11 cellular contexts compared by ENCODE assay signal in genomic region chr19:12954150-12954962, GRCh38. TPM values are rescaled to one million over a fixed set of nuclear protein-coding genes. Genes with fewer than 3 reads are reported as not detected.
A peak's percentile ranks its signal among the peaks of the same experiment; 100 is the strongest.
DNase-seq lines count a peak whose midpoint lies in the region; ATAC-seq, FAIRE-seq and TF ChIP-seq lines count a peak whose summit lies in the region.
"Had no signal": no experiment of that assay in that cellular context is flagged by ENCODE, and none has a peak within 500 bp of the region (broad histone marks: within the 10 kb centered on the region; RNA-seq: fewer than 3 reads in every experiment).

No MANE protein-coding gene starts in this region.

- peak overlapping the region; percentile 10 to 91 (median 72) for H3K27ac Mint-ChIP-seq in CD4-positive, alpha-beta memory T cell
- peak overlapping the region; percentile 95 to 97 (median 96) for H3K27ac Mint-ChIP-seq in IgD-negative memory B cell

- TF ChIP-seq EP300 in K562 (IDR thresholded peaks at IDR 0.05; ENCODE audit: low read length) (no peak), upper lobe of left lung (IDR thresholded peaks at IDR 0.05) (no peak)

- peaks cover 11% of the 10 kb centered on the region for H3K79me1 ChIP-seq in neuronal stem cell (ENCODE audit: low read depth, low read length)

- ATAC-seq in K562 (no peak), HG02840 (IDR thresholded peaks at IDR 0.05; ENCODE audit: low FRiP score, unreplicated experiment) (no peak), upper lobe of left lung (ENCODE audit: low FRiP score in 2 of 2) (no peak)

- no peak overlapping the region for H3K23ac ChIP-seq in neuronal stem cell (ENCODE audit: low read depth, low read length, poor library complexity)

- no peaks in the 10 kb centered on the region for H3K9me1 ChIP-seq in K562 (ENCODE audit: control insufficient read depth, insufficient read depth, low read length)

- H3K4me1 ChIP-seq in CD4-positive, alpha-beta memory T cell (ENCODE audit: insufficient read depth, low read length), result peaks cover 28% of the 10 kb centered on the region
- H3K4me1 ChIP-seq in K562 (replicated peaks in 1 of 2; ENCODE audit: control insufficient read depth in 2 of 2, insufficient read depth in 2 of 2, low read length in 2 of 2) (peaks cover 0 to 39% of the 10 kb centered on the region in 2 experiments; a peak in 3 of 5 replicates), neuronal stem cell (ENCODE audit: control insufficient read depth in 2 of 2, insufficient read depth in 1 of 2, low read depth in 1 of 2, low read length in 2 of 2) (no peaks in the 10 kb centered on the region), testis (peaks cover 19% of the 10 kb centered on the region), upper lobe of left lung (peaks cover 29 to 50% (median 42%) of the 10 kb centered on the region in 4 donors)

- WGBS in K562 (ENCODE audit: insufficient coverage, low coverage, missing lambda C conversion rate), result 77% methylated on average over 5 of the region's 11 CpGs
- WGBS in neuronal stem cell (ENCODE audit: extremely low coverage in 2 of 2, insufficient read length in 2 of 2, insufficient replicate concordance in 1 of 2), 2 donors, result no CpG with 5 or more reads among the region's 11 CpGs
- WGBS in testis, 2 donors, result 57 to 85% methylated on average over 10 to 11 of the region's 11 CpGs
- 57 to 67% methylated on average over 9 to 11 of the region's 11 CpGs for WGBS in upper lobe of left lung, 2 donors

- H3K9ac ChIP-seq in K562 (ENCODE audit: insufficient read depth in 1 of 2, low read depth in 2 of 2, low read length in 2 of 2) (peak overlapping the region in 1 of 2 experiments; percentile 56; a peak in 2 of 4 replicates), neuronal stem cell (ENCODE audit: low read depth, low read length, poor library complexity) (no peak overlapping the region)

- TF ChIP-seq CTCF in K562 (IDR thresholded peaks at IDR 0.05 in 2 of 3, conservative IDR thresholded peaks at IDR 0.05 in 1 of 3; ENCODE audit: insufficient read depth in 2 of 3, low read depth in 1 of 3, low read length in 3 of 3) (no peak), testis (IDR thresholded peaks at IDR 0.05) (no peak), upper lobe of left lung (IDR thresholded peaks at IDR 0.05) (no peak)

- peak overlapping the region; percentile 8 for H3K27ac ChIP-seq in CD4-positive, alpha-beta memory T cell (ENCODE audit: low read depth, low read length)
- H3K27ac ChIP-seq in K562 (ENCODE audit: extremely low read depth, low read depth, low read length) (peak overlapping the region; percentile 4; the same call in 1 of the 3 replicates), neuronal stem cell (replicated peaks; ENCODE audit: low read length) (no peak overlapping the region), testis (no peak overlapping the region), upper lobe of left lung (peak overlapping the region in 2 of 4 donors; percentile 19 to 24)

- TF ChIP-seq POLR2A in K562 (conservative IDR thresholded peaks at IDR 0.05), result peak; percentile 25; the same call in 1 of the 2 replicates
- TF ChIP-seq POLR2A in testis (IDR thresholded peaks at IDR 0.05), result no peak
- TF ChIP-seq POLR2A in upper lobe of left lung (IDR thresholded peaks at IDR 0.05), result no peak

- H3K4ac ChIP-seq in neuronal stem cell (ENCODE audit: low read length), result no peak overlapping the region

- H2AFZ ChIP-seq in K562 (ENCODE audit: low read depth, low read length) (no peak overlapping the region), neuronal stem cell (ENCODE audit: low read length) (no peak overlapping the region)

- H3K9me3 ChIP-seq in CD4-positive, alpha-beta memory T cell (ENCODE audit: control insufficient read depth in 1 of 2, low read length in 2 of 2), result no peaks in the 10 kb centered on the region
- H3K9me3 ChIP-seq in K562 (replicated peaks; ENCODE audit: control insufficient read depth, insufficient read depth, low read depth, low read length), result no peaks in the 10 kb centered on the region
- H3K9me3 ChIP-seq in neuronal stem cell (replicated peaks in 1 of 2; ENCODE audit: control insufficient read depth in 2 of 2, insufficient read depth in 1 of 2, low read depth in 1 of 2, low read length in 2 of 2), result no peaks in the 10 kb centered on the region
- H3K9me3 ChIP-seq in testis, result no peaks in the 10 kb centered on the region
- no peaks in the 10 kb centered on the region for H3K9me3 ChIP-seq in upper lobe of left lung

- peaks cover 54% of the 10 kb centered on the region for H3K79me2 ChIP-seq in K562 (ENCODE audit: control insufficient read depth, insufficient read depth, low read length)

- TF ChIP-seq RAD21 in K562 (CRISPR knock-in tag; conservative IDR thresholded peaks at IDR 0.05 in 1 of 2, IDR thresholded peaks at IDR 0.05 in 1 of 2), result no peak

- no peak overlapping the region for H3K4me3 ChIP-seq in CD4-positive, alpha-beta memory T cell (ENCODE audit: low read length in 2 of 2)
- H3K4me3 ChIP-seq in K562, result no peak overlapping the region
- H3K4me3 ChIP-seq in neuronal stem cell (ENCODE audit: low read length in 2 of 2), result no peak overlapping the region
- no peak overlapping the region for H3K4me3 ChIP-seq in testis
- no peak overlapping the region for H3K4me3 ChIP-seq in upper lobe of left lung

- H3K27me3 Mint-ChIP-seq in CD4-positive, alpha-beta memory T cell, result no peaks in the 10 kb centered on the region
- H3K27me3 Mint-ChIP-seq in IgD-negative memory B cell, result no peaks in the 10 kb centered on the region

- H3K36me3 Mint-ChIP-seq in CD4-positive, alpha-beta memory T cell, result peaks cover 24 to 54% of the 10 kb centered on the region in 2 donors
- H3K36me3 Mint-ChIP-seq in IgD-negative memory B cell, result peaks cover 6% of the 10 kb centered on the region

- peak overlapping the region; percentile 43 for H2BK5ac ChIP-seq in neuronal stem cell (ENCODE audit: low read length)

- H3K9me3 Mint-ChIP-seq in CD4-positive, alpha-beta memory T cell, result no peaks in the 10 kb centered on the region
- no peaks in the 10 kb centered on the region for H3K9me3 Mint-ChIP-seq in IgD-negative memory B cell

- H2AK5ac ChIP-seq in neuronal stem cell (ENCODE audit: low read depth, low read length), result no peak overlapping the region

- peaks cover 20% of the 10 kb centered on the region for H3K36me3 ChIP-seq in CD4-positive, alpha-beta memory T cell (ENCODE audit: insufficient read depth, low read length)
- H3K36me3 ChIP-seq in K562 (ENCODE audit: control insufficient read depth, insufficient read depth, low read length), result peaks cover 61% of the 10 kb centered on the region; the same call in 2 of the 3 replicates
- H3K36me3 ChIP-seq in neuronal stem cell (replicated peaks in 1 of 2; ENCODE audit: control insufficient read depth in 2 of 2, insufficient read depth in 2 of 2, low read length in 2 of 2), result peaks cover 33 to 65% of the 10 kb centered on the region in 2 donors
- no peaks in the 10 kb centered on the region for H3K36me3 ChIP-seq in testis (ENCODE audit: low read depth, missing control alignments)
- H3K36me3 ChIP-seq in upper lobe of left lung, result peaks cover 16 to 56% (median 50%) of the 10 kb centered on the region in 4 donors

- H2BK15ac ChIP-seq in neuronal stem cell (ENCODE audit: low read length), result no peak overlapping the region

- H3K4me2 ChIP-seq in K562 (ENCODE audit: insufficient read depth, low read length) (no peak overlapping the region), neuronal stem cell (ENCODE audit: insufficient read depth, low read length, poor library complexity, severe bottlenecking) (no peak overlapping the region)

- intact Hi-C loops in CD4-positive, alpha-beta memory T cell (cut with micrococcal nuclease), result no loop called here
- intact Hi-C loops in K562 (cut with micrococcal nuclease), result no loop called here
- intact Hi-C loops in testis (cut with DNase I; ENCODE audit: low total_unique reads), result no loop called here

- H4K20me1 ChIP-seq in K562 (replicated peaks; ENCODE audit: control insufficient read depth, insufficient read depth, low read length), result no peaks in the 10 kb centered on the region; the same call in 1 of the 2 replicates

- no peak overlapping the region for H4K91ac ChIP-seq in neuronal stem cell (ENCODE audit: low read depth, low read length, poor library complexity)

- H2BK120ac ChIP-seq in neuronal stem cell (ENCODE audit: low read depth, low read length), result no peak overlapping the region

- no peak overlapping the region for H3K18ac ChIP-seq in neuronal stem cell (ENCODE audit: low read length)

- no peaks in the 10 kb centered on the region for H3K27me3 ChIP-seq in CD4-positive, alpha-beta memory T cell (ENCODE audit: insufficient read depth, low read length)
- H3K27me3 ChIP-seq in K562 (ENCODE audit: control insufficient read depth in 2 of 2, insufficient read depth in 2 of 2, low read length in 2 of 2), result no peaks in the 10 kb centered on the region
- H3K27me3 ChIP-seq in neuronal stem cell (ENCODE audit: control insufficient read depth in 3 of 3, insufficient read depth in 3 of 3, low read depth in 1 of 3, low read length in 3 of 3), result no peaks in the 10 kb centered on the region
- no peaks in the 10 kb centered on the region for H3K27me3 ChIP-seq in testis
- H3K27me3 ChIP-seq in upper lobe of left lung, result no peaks in the 10 kb centered on the region

- H3K14ac ChIP-seq in neuronal stem cell (ENCODE audit: low read length), result no peak overlapping the region

- no peak overlapping the region for H4K8ac ChIP-seq in neuronal stem cell (ENCODE audit: low read depth, low read length)

- no peak for DNase-seq in CD4-positive, alpha-beta memory T cell
- no peak for DNase-seq in K562 (ENCODE audit: extremely low read depth in 1 of 4, low spot score in 3 of 4)
- DNase-seq in neuronal stem cell (ENCODE audit: low spot score), result no peak
- DNase-seq in NCI-H2227 (lab: John Stamatoyannopoulos, UW; ENCODE audit: unreplicated experiment), result no peak
- DNase-seq in testis, result no peak
- DNase-seq in upper lobe of left lung, result no peak
- DNase-seq: midbrain; stimulated activated CD8-positive, alpha-beta memory T cell treated with anti-CD3 and anti-CD28 coated beads, Interleukin-4, amount 100 ng/mL, for 48 hours had no signal

- no TSS peak for BruUV-seq in K562 (replicated peaks; lab: Mats Ljungman, UMichigan)

- no peak for FAIRE-seq in K562 (lab: Jason Lieb, UNC)
- FAIRE-seq: endometrium had no signal

- CTCF ChIA-PET in CD4-positive, alpha-beta memory T cell (lab: Charles Lee; ENCODE audit: partially characterized antibody), result interaction anchor here (1.1 to 4.3 kb wide), 3 partner anchors 10 to 23 kb away, joined by 3 to 35 read pairs (median 3); no protein-coding TSS in a partner anchor
- CTCF ChIA-PET in K562 (lab: Yijun Ruan, JAX; ENCODE audit: low intra/inter-chr PET ratio), result no interaction called here

- peaks cover 14 to 28% (median 21%) of the 10 kb centered on the region in 4 donors for H3K4me1 Mint-ChIP-seq in CD4-positive, alpha-beta memory T cell
- peaks cover 6 to 23% (median 13%) of the 10 kb centered on the region in 3 donors for H3K4me1 Mint-ChIP-seq in IgD-negative memory B cell

- POLR2A ChIA-PET in CD4-positive, alpha-beta memory T cell (lab: Charles Lee; ENCODE audit: partially characterized antibody), result interaction anchor here (0.7 to 2.1 kb wide), 6 partner anchors 11 to 69 kb away, joined by 3 to 8 read pairs (median 4); partner anchors contain the start of gene FARSA
- POLR2A ChIA-PET in K562 (lab: Yijun Ruan, JAX), result interaction anchor here (0.6 to 3.7 kb wide), 12 partner anchors 8 to 209 kb away, joined by 3 to 18 read pairs (median 4); partner anchors contain the start of genes DAND5, GCDH, KLF1 and RAD23A

- in situ Hi-C loops in K562 (cut with MboI), result no loop called here

- H3K4me3 Mint-ChIP-seq in CD4-positive, alpha-beta memory T cell, result peak overlapping the region in 3 of 8 donors; percentile 15 to 46 (median 38)
- peak overlapping the region; percentile 44 to 97 (median 78) for H3K4me3 Mint-ChIP-seq in IgD-negative memory B cell

- H2BK12ac ChIP-seq in neuronal stem cell (ENCODE audit: low read length), result no peak overlapping the region

RNA-seq across cellular contexts. Expression of gene GADD45GIP1, which starts 2.7 kb away (rescaled TPM):
- 10 to 100 TPM; 14.7 to 17.9 TPM for total RNA-seq in CD4-positive, alpha-beta memory T cell
- polyA plus RNA-seq in CD4-positive, alpha-beta memory T cell, result 10 to 100 TPM; 61.0 to 65.1 TPM
- polyA plus RNA-seq in IgD-negative memory B cell (84.1 TPM), K562 (2011; rRNA removed) (29.2 and 30.4 TPM in 2 replicates), K562 (2014; fragmentation: Illumina TruSeq; extraction: Trizol) (11.5 and 20.3 TPM in 2 replicates), K562 (2014; fragmentation: Nextera tagmentation; extraction: Ambion mirVana) (1 to 10 TPM; 5.1 to 6.8 TPM), K562 (2014; rRNA removed) (114 and 122 TPM in 2 replicates), testis (ENCODE audit: insufficient read depth, low read depth, low replicate concordance) (21.6 TPM)
- total RNA-seq in K562 (2011; cell fraction: chromatin; rRNA removed; ENCODE audit: low replicate concordance), result 2.1 and 5.5 TPM in 2 replicates
- total RNA-seq in K562 (2011; cell fraction: nucleolus; rRNA removed), result 10.1 and 11.0 TPM in 2 replicates
- 7.2 TPM in 2 replicates for total RNA-seq in K562 (2011; cell fraction: nucleoplasm; rRNA removed)
- total RNA-seq in K562 (2014; rRNA removed) (143 and 161 TPM in 2 replicates), K562 (2014; rRNA removed; fragmentation: Illumina TruSeq; extraction: Trizol) (9.1 and 12.9 TPM in 2 replicates), K562 (2015; rRNA removed; fragmentation: Illumina TruSeq; extraction: Trizol) (39.5 and 40.1 TPM in 2 replicates), K562 (2021) (47.3 and 48.8 TPM in 2 replicates), testis (10 to 100 TPM; 32.2 to 39.8 TPM), upper lobe of left lung (10 to 100 TPM; 15.3 to 43.8 (median 26.6) TPM)
- polyA plus RNA-seq in K562 (2011; cell fraction: cytosol; rRNA removed), result 29.3 and 72.0 TPM in 2 replicates
- 15.3 and 17.2 TPM in 2 replicates for polyA plus RNA-seq in K562 (2011; cell fraction: nucleus; rRNA removed)
- 35.2 and 43.7 TPM in 2 replicates for polyA plus RNA-seq in K562 (2012)
- 4.2 and 6.1 TPM in 2 replicates for polyA minus RNA-seq in K562 (2011; rRNA and poly(A)+ RNA removed)
- 9.9 and 13.6 TPM in 2 replicates for polyA minus RNA-seq in K562 (2011; cell fraction: cytosol; rRNA and poly(A)+ RNA removed)
- polyA minus RNA-seq in K562 (2011; cell fraction: nucleus; rRNA and poly(A)+ RNA removed), result 4.6 and 5.3 TPM in 2 replicates
- 34.0 TPM for polyA plus RNA-seq in neuronal stem cell (2013, experiment 1 of 2)
- 31.8 TPM for polyA plus RNA-seq in neuronal stem cell (2013, experiment 2 of 2)

RNA-seq across cellular contexts. Expression of gene RAD23A, which starts 8.7 kb away (rescaled TPM):
- 10 to 100 TPM; 88.6 to 98.4 TPM for total RNA-seq in CD4-positive, alpha-beta memory T cell
- polyA plus RNA-seq in CD4-positive, alpha-beta memory T cell, result 100 to 1,000 TPM in 1 of 2 donors, 10 to 100 TPM in 1; 77.0 to 105 TPM
- polyA plus RNA-seq in IgD-negative memory B cell, result 132 TPM
- 62.5 and 156 TPM in 2 replicates for total RNA-seq in K562 (2011; cell fraction: chromatin; rRNA removed; ENCODE audit: low replicate concordance)
- 117 and 120 TPM in 2 replicates for total RNA-seq in K562 (2011; cell fraction: nucleolus; rRNA removed)
- 89.2 and 96.1 TPM in 2 replicates for total RNA-seq in K562 (2011; cell fraction: nucleoplasm; rRNA removed)
- total RNA-seq in K562 (2014; rRNA removed), result 181 and 279 TPM in 2 replicates
- total RNA-seq in K562 (2014; rRNA removed; fragmentation: Illumina TruSeq; extraction: Trizol), result 47.8 and 56.5 TPM in 2 replicates
- total RNA-seq in K562 (2015; rRNA removed; fragmentation: Illumina TruSeq; extraction: Trizol), result 102 and 103 TPM in 2 replicates
- 143 and 155 TPM in 2 replicates for total RNA-seq in K562 (2021)
- 44.1 and 61.2 TPM in 2 replicates for polyA plus RNA-seq in K562 (2011; rRNA removed)
- polyA plus RNA-seq in K562 (2011; cell fraction: cytosol; rRNA removed), result 93.6 and 155 TPM in 2 replicates
- 108 and 152 TPM in 2 replicates for polyA plus RNA-seq in K562 (2011; cell fraction: nucleus; rRNA removed)
- 184 and 224 TPM in 2 replicates for polyA plus RNA-seq in K562 (2012)
- 179 and 212 TPM in 2 replicates for polyA plus RNA-seq in K562 (2014; fragmentation: Illumina TruSeq; extraction: Trizol)
- 10 to 100 TPM in 1 of 2 experiments, 1 to 10 TPM in 1; 9.5 to 40.4 TPM for polyA plus RNA-seq in K562 (2014; fragmentation: Nextera tagmentation; extraction: Ambion mirVana)
- polyA plus RNA-seq in K562 (2014; rRNA removed), result 101 and 127 TPM in 2 replicates
- polyA minus RNA-seq in K562 (2011; rRNA and poly(A)+ RNA removed), result 33.9 and 34.4 TPM in 2 replicates
- polyA minus RNA-seq in K562 (2011; cell fraction: cytosol; rRNA and poly(A)+ RNA removed), result 98.0 and 181 TPM in 2 replicates
- 31.2 and 37.4 TPM in 2 replicates for polyA minus RNA-seq in K562 (2011; cell fraction: nucleus; rRNA and poly(A)+ RNA removed)
- 115 TPM for polyA plus RNA-seq in neuronal stem cell (2013, experiment 1 of 2)
- polyA plus RNA-seq in neuronal stem cell (2013, experiment 2 of 2), result 115 TPM
- total RNA-seq in testis, result 100 to 1,000 TPM; 114 to 136 TPM
- 174 TPM for polyA plus RNA-seq in testis (ENCODE audit: insufficient read depth, low read depth, low replicate concordance)
- 100 to 1,000 TPM in 3 of 6 donors, 10 to 100 TPM in 3; 69.1 to 115 (median 98.8) TPM for total RNA-seq in upper lobe of left lung

RNA-seq across cellular contexts. Expression of gene DAND5, which starts 15.0 kb away (rescaled TPM):
- not detected for total RNA-seq in CD4-positive, alpha-beta memory T cell
- not detected for polyA plus RNA-seq in CD4-positive, alpha-beta memory T cell
- not detected for polyA plus RNA-seq in IgD-negative memory B cell
- total RNA-seq in K562 (2011; cell fraction: chromatin; rRNA removed; ENCODE audit: low replicate concordance), result 2.2 and 4.9 TPM in 2 replicates
- total RNA-seq in K562 (2011; cell fraction: nucleolus; rRNA removed), result 2.3 and 2.4 TPM in 2 replicates
- 2.3 and 3.3 TPM in 2 replicates for total RNA-seq in K562 (2011; cell fraction: nucleoplasm; rRNA removed)
- 0.27 and 0.82 TPM in 2 replicates for total RNA-seq in K562 (2014; rRNA removed)
- total RNA-seq in K562 (2014; rRNA removed; fragmentation: Illumina TruSeq; extraction: Trizol), result 0.38 and 0.40 TPM in 2 replicates
- 0.22 and 0.23 TPM in 2 replicates for total RNA-seq in K562 (2015; rRNA removed; fragmentation: Illumina TruSeq; extraction: Trizol)
- total RNA-seq in K562 (2021), result 0.74 and 0.78 TPM in 2 replicates
- 0.60 and 0.89 TPM in 2 replicates for polyA plus RNA-seq in K562 (2011; rRNA removed)
- polyA plus RNA-seq in K562 (2011; cell fraction: cytosol; rRNA removed), result 0.71 and 0.72 TPM in 2 replicates
- 1.9 and 3.0 TPM in 2 replicates for polyA plus RNA-seq in K562 (2011; cell fraction: nucleus; rRNA removed)
- polyA plus RNA-seq in K562 (2012), result 0.43 and 0.97 TPM in 2 replicates
- 0.71 and 0.83 TPM in 2 replicates for polyA plus RNA-seq in K562 (2014; fragmentation: Illumina TruSeq; extraction: Trizol)
- polyA plus RNA-seq in K562 (2014; fragmentation: Nextera tagmentation; extraction: Ambion mirVana), result under 1 TPM; 0.42 to 0.63 TPM
- polyA plus RNA-seq in K562 (2014; rRNA removed), result 0.50 and 0.66 TPM in 2 replicates
- 0.18 and 0.28 TPM in 2 replicates for polyA minus RNA-seq in K562 (2011; rRNA and poly(A)+ RNA removed)
- polyA minus RNA-seq in K562 (2011; cell fraction: cytosol; rRNA and poly(A)+ RNA removed), result 0.48 TPM in 1 of 2 replicates, not detected in the other
- 0.33 TPM in 1 of 2 replicates, not detected in the other for polyA minus RNA-seq in K562 (2011; cell fraction: nucleus; rRNA and poly(A)+ RNA removed)
- 0.03 TPM for polyA plus RNA-seq in neuronal stem cell (2013, experiment 1 of 2)
- polyA plus RNA-seq in neuronal stem cell (2013, experiment 2 of 2), result 0.03 TPM
- 1 to 10 TPM; 1.4 to 2.8 TPM for total RNA-seq in testis
- 0.16 TPM for polyA plus RNA-seq in testis (ENCODE audit: insufficient read depth, low read depth, low replicate concordance)
- not detected for total RNA-seq in upper lobe of left lung

RNA-seq across cellular contexts. Expression of gene CALR, which starts 15.9 kb away (rescaled TPM):
- 100 to 1,000 TPM; 484 to 499 TPM for total RNA-seq in CD4-positive, alpha-beta memory T cell
- polyA plus RNA-seq in CD4-positive, alpha-beta memory T cell, result 100 to 1,000 TPM in 1 of 2 donors, 10 to 100 TPM in 1; 87.5 to 151 TPM
- polyA plus RNA-seq in IgD-negative memory B cell, result 158 TPM
- 1,154 and 1,519 TPM in 2 replicates for total RNA-seq in K562 (2011; cell fraction: chromatin; rRNA removed; ENCODE audit: low replicate concordance)
- 2,017 and 2,086 TPM in 2 replicates for total RNA-seq in K562 (2011; cell fraction: nucleolus; rRNA removed)
- 1,334 and 1,801 TPM in 2 replicates for total RNA-seq in K562 (2011; cell fraction: nucleoplasm; rRNA removed)
- 673 and 912 TPM in 2 replicates for total RNA-seq in K562 (2014; rRNA removed)
- 473 and 509 TPM in 2 replicates for total RNA-seq in K562 (2014; rRNA removed; fragmentation: Illumina TruSeq; extraction: Trizol)
- total RNA-seq in K562 (2015; rRNA removed; fragmentation: Illumina TruSeq; extraction: Trizol), result 794 and 811 TPM in 2 replicates
- 730 and 790 TPM in 2 replicates for total RNA-seq in K562 (2021)
- 628 and 644 TPM in 2 replicates for polyA plus RNA-seq in K562 (2011; rRNA removed)
- polyA plus RNA-seq in K562 (2011; cell fraction: cytosol; rRNA removed), result 488 and 529 TPM in 2 replicates
- 369 and 585 TPM in 2 replicates for polyA plus RNA-seq in K562 (2011; cell fraction: nucleus; rRNA removed)
- 684 and 846 TPM in 2 replicates for polyA plus RNA-seq in K562 (2012)
- polyA plus RNA-seq in K562 (2014; fragmentation: Illumina TruSeq; extraction: Trizol), result 643 and 731 TPM in 2 replicates
- 100 to 1,000 TPM; 126 to 147 TPM for polyA plus RNA-seq in K562 (2014; fragmentation: Nextera tagmentation; extraction: Ambion mirVana)
- polyA plus RNA-seq in K562 (2014; rRNA removed), result 642 and 658 TPM in 2 replicates
- polyA minus RNA-seq in K562 (2011; rRNA and poly(A)+ RNA removed), result 673 and 889 TPM in 2 replicates
- 377 and 404 TPM in 2 replicates for polyA minus RNA-seq in K562 (2011; cell fraction: cytosol; rRNA and poly(A)+ RNA removed)
- 138 and 244 TPM in 2 replicates for polyA minus RNA-seq in K562 (2011; cell fraction: nucleus; rRNA and poly(A)+ RNA removed)
- 336 TPM for polyA plus RNA-seq in neuronal stem cell (2013, experiment 1 of 2)
- 330 TPM for polyA plus RNA-seq in neuronal stem cell (2013, experiment 2 of 2)
- total RNA-seq in testis, result 100 to 1,000 TPM; 389 to 467 TPM
- polyA plus RNA-seq in testis (ENCODE audit: insufficient read depth, low read depth, low replicate concordance), result 538 TPM
- 1,000 to 10,000 TPM in 1 of 6 donors, 100 to 1,000 TPM in 5; 171 to 1,351 (median 423) TPM for total RNA-seq in upper lobe of left lung

RNA-seq across cellular contexts. Expression of gene FARSA, which starts 20.8 kb away (rescaled TPM):
- total RNA-seq in CD4-positive, alpha-beta memory T cell, result 10 to 100 TPM; 53.8 to 59.1 TPM
- polyA plus RNA-seq in CD4-positive, alpha-beta memory T cell, result 10 to 100 TPM; 63.2 to 68.1 TPM
- 56.8 TPM for polyA plus RNA-seq in IgD-negative memory B cell
- total RNA-seq in K562 (2011; cell fraction: chromatin; rRNA removed; ENCODE audit: low replicate concordance), result 40.0 and 119 TPM in 2 replicates
- 123 and 134 TPM in 2 replicates for total RNA-seq in K562 (2011; cell fraction: nucleolus; rRNA removed)
- total RNA-seq in K562 (2011; cell fraction: nucleoplasm; rRNA removed), result 41.9 and 67.4 TPM in 2 replicates
- total RNA-seq in K562 (2014; rRNA removed), result 186 and 188 TPM in 2 replicates
- total RNA-seq in K562 (2014; rRNA removed; fragmentation: Illumina TruSeq; extraction: Trizol), result 23.7 and 36.8 TPM in 2 replicates
- 89.6 and 102 TPM in 2 replicates for total RNA-seq in K562 (2015; rRNA removed; fragmentation: Illumina TruSeq; extraction: Trizol)
- total RNA-seq in K562 (2021), result 237 TPM in 2 replicates
- 25.2 and 39.6 TPM in 2 replicates for polyA plus RNA-seq in K562 (2011; rRNA removed)
- polyA plus RNA-seq in K562 (2011; cell fraction: cytosol; rRNA removed), result 37.9 and 94.3 TPM in 2 replicates
- 112 and 187 TPM in 2 replicates for polyA plus RNA-seq in K562 (2011; cell fraction: nucleus; rRNA removed)
- 137 and 208 TPM in 2 replicates for polyA plus RNA-seq in K562 (2012)
- polyA plus RNA-seq in K562 (2014; fragmentation: Illumina TruSeq; extraction: Trizol), result 173 and 186 TPM in 2 replicates
- polyA plus RNA-seq in K562 (2014; fragmentation: Nextera tagmentation; extraction: Ambion mirVana), result 10 to 100 TPM; 32.6 to 40.0 TPM
- polyA plus RNA-seq in K562 (2014; rRNA removed), result 117 and 142 TPM in 2 replicates
- 10.9 and 13.1 TPM in 2 replicates for polyA minus RNA-seq in K562 (2011; rRNA and poly(A)+ RNA removed)
- 49.3 and 54.1 TPM in 2 replicates for polyA minus RNA-seq in K562 (2011; cell fraction: cytosol; rRNA and poly(A)+ RNA removed)
- polyA minus RNA-seq in K562 (2011; cell fraction: nucleus; rRNA and poly(A)+ RNA removed), result 39.9 and 40.1 TPM in 2 replicates
- polyA plus RNA-seq in neuronal stem cell (2013, experiment 1 of 2), result 35.0 TPM
- polyA plus RNA-seq in neuronal stem cell (2013, experiment 2 of 2), result 35.6 TPM
- 10 to 100 TPM; 53.8 to 65.3 TPM for total RNA-seq in testis
- 55.1 TPM for polyA plus RNA-seq in testis (ENCODE audit: insufficient read depth, low read depth, low replicate concordance)
- total RNA-seq in upper lobe of left lung, result 100 to 1,000 TPM in 1 of 6 donors, 10 to 100 TPM in 5; 35.3 to 104 (median 53.4) TPM

Comparison
In these comparisons a context has a peak if more than half of its experiments do, and no peak if none do; other contexts are left out.
1. H3K27ac ChIP-seq: peak in CD4-positive, alpha-beta memory T cell (single experiment) and K562 (single experiment); none in neuronal stem cell (single experiment) and testis (0 of 2).